ENCODE assay signal across 28 cellular contexts in genomic region chr7:113137241-113137640, GRCh38.
"Had no signal": no experiment of that assay in that cellular context is flagged by ENCODE, and none has a peak within 500 bp of the region (broad histone marks: within the 10 kb centered on the region; RNA-seq: fewer than 3 reads in every experiment).

No MANE protein-coding gene starts in this region.

- H3K27ac ChIP-seq: coronary artery, dorsolateral prefrontal cortex, epithelial cell of prostate, esophagus squamous epithelium, gastrocnemius medialis, heart right ventricle, left lung, lower lobe of right lung had no signal

- H3K27ac Mint-ChIP-seq: mesothelial cell of epicardium, naive B cell had no signal

- H3K4me3 Mint-ChIP-seq: mesothelial cell of epicardium, naive B cell had no signal

- H3K36me3 ChIP-seq: esophagus squamous epithelium, gastrocnemius medialis, heart right ventricle, left lung, lower lobe of right lung had no signal

- ATAC-seq: esophagus mucosa, gastrocnemius medialis, heart right ventricle, left cardiac atrium, left lung, left ventricle myocardium superior, lower lobe of right lung, mucosa of descending colon had no signal

- H3K27me3 ChIP-seq: dorsolateral prefrontal cortex, esophagus squamous epithelium, gastrocnemius medialis, heart right ventricle, left lung had no signal

- FAIRE-seq: colon, endometrium, islet of Langerhans, keratinocyte had no signal

- H3K4me3 ChIP-seq: coronary artery, dorsolateral prefrontal cortex, esophagus squamous epithelium, gastrocnemius medialis, heart right ventricle, left lung, lower lobe of right lung, mucosa of descending colon had no signal

- H3K9me3 ChIP-seq: esophagus squamous epithelium, gastrocnemius medialis, heart right ventricle, left lung, lower lobe of right lung, mucosa of descending colon had no signal

- DNase-seq: dermis blood vessel endothelial cell; dorsolateral prefrontal cortex; effector CD4-positive, alpha-beta T cell; effector memory CD4-positive, alpha-beta T cell; erythroblast; esophagus squamous epithelium; foreskin fibroblast; foreskin melanocyte; gastrocnemius medialis; glutamatergic neuron; head of caudate nucleus; heart right ventricle; hippocampal formation; left cardiac atrium; left lung; left ventricle myocardium superior; lower lobe of right lung; mesenchymal stem cell; mucosa of descending colon; naive B cell had no signal

- H3K4me1 ChIP-seq: esophagus squamous epithelium, gastrocnemius medialis, heart right ventricle, left lung, lower lobe of right lung had no signal

- H3K9me3 Mint-ChIP-seq: mesothelial cell of epicardium, naive B cell had no signal

- H3K4me1 Mint-ChIP-seq: mesothelial cell of epicardium had no signal

- H3K36me3 Mint-ChIP-seq: mesothelial cell of epicardium, naive B cell had no signal
